2 cellular contexts compared by ENCODE assay signal in the genomic region with DNA sequence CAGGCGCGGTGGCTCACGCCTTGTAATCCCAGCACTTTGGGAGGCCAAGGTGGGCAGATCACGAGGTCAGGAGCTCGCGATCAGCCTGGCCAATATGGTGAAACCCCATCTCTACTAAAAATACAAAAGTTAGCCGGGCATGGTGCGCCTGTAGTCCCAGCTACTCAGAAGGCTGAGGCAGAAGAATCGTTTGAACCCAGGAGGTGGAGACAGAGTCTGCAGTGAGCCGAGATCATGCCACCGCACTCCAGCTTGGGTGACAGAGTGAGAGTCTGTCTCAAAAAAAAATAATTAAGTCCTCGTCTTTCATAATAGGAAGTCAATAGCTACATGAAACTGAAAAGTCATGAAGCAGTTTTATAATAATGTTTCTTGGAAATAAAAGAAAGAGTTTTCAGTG. TPM values are rescaled to one million over a fixed set of nuclear protein-coding genes. Genes with fewer than 3 reads are reported as not detected.
"Had no signal": no experiment of that assay in that cellular context is flagged by ENCODE, and none has a peak within 500 bp of the region (broad histone marks: within the 10 kb centered on the region; RNA-seq: fewer than 3 reads in every experiment).

No MANE protein-coding gene starts in this region.

RNA-seq across cellular contexts. Expression of gene DAPK2, which starts 7.4 kb away (rescaled TPM):
- total RNA-seq: smooth muscle cell had no signal
- polyA plus RNA-seq: naive thymus-derived CD4-positive, alpha-beta T cell; smooth muscle cell had no signal
